Comparison of ENCODE assay signal across 1 cellular context in genomic region chr2:101696272-101697123, GRCh38.
TF ChIP-seq lines count a peak whose summit lies in the region.

No MANE protein-coding gene starts in this region.

TF ChIP-seq in GM23338, 12 proteins besides CTCF, POLR2A, EP300 and RAD21 (continued from another document):
- TF ChIP-seq ZNF462 (CRISPR knock-in tag; IDR thresholded peaks at IDR 0.05) (no peak), ZNF331 (CRISPR knock-in tag; IDR thresholded peaks at IDR 0.05; ENCODE audit: low read depth) (no peak), EZH2 (IDR thresholded peaks at IDR 0.05; ENCODE audit: low read depth, unreplicated experiment) (no peak), JUNB (IDR thresholded peaks at IDR 0.05; ENCODE audit: unreplicated experiment) (no peak), STAT1 (IDR thresholded peaks at IDR 0.05; ENCODE audit: unreplicated experiment) (no peak)
